In the genomic region with DNA sequence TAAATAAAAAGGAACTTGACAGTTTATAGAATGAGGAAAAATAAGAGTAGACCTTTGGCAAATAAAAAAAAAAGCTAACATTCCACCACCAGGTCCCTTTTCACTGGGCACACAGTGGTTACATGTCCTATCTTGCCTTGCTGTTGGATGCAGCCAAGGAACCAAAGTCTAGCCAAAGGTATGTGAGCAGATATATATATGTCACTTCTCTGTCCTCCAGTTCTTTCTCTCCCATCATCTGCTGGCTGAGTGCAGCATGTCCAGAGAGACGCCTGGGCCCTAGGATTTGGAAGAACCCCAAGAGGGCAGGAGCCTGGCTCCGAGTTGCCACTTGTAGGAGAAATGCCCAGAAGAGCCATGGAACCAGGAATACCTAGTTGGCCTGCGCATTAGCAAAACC, we compare ENCODE assay signal across 21 cellular contexts.
"Had no signal": no experiment of that assay in that cellular context is flagged by ENCODE, and none has a peak within 500 bp of the region (broad histone marks: within the 10 kb centered on the region; RNA-seq: fewer than 3 reads in every experiment).

No MANE protein-coding gene starts in this region.

- H3K79me2 ChIP-seq: parathyroid adenoma had no signal

- H3K4me1 Mint-ChIP-seq: nephron; stimulated activated effector memory CD8-positive, alpha-beta T cell treated with anti-CD3 and anti-CD28 coated beads, Interleukin-12 subunit alpha, Interleukin-12 subunit beta, amount 100 ng/mL, for 72 hours had no signal

- DNase-seq: effector memory CD4-positive, alpha-beta T cell; esophagus squamous epithelium; foreskin fibroblast; hippocampal formation; kidney glomerular epithelial cell; lower lobe of right lung; mesendoderm; naive B cell; stimulated activated CD4-positive, alpha-beta T cell treated with anti-CD3 and anti-CD28 coated beads, Interleukin-4, amount 100 ng/mL, for 1 hour; stimulated activated CD8-positive, alpha-beta memory T cell treated with anti-CD3 and anti-CD28 coated beads, Interleukin-4, amount 100 ng/mL, for 48 hours; stimulated activated naive CD8-positive, alpha-beta T cell treated with anti-CD3 and anti-CD28 coated beads, Interleukin-15, Interleukin-2, amounts not matched to agents 100 U/mL and 50 U/mL, for 24 hours; thyroid gland had no signal

- H3K27me3 Mint-ChIP-seq: naive B cell, type B pancreatic cell had no signal

- H3K27ac Mint-ChIP-seq: nephron; stimulated activated effector memory CD8-positive, alpha-beta T cell treated with anti-CD3 and anti-CD28 coated beads, Interleukin-12 subunit alpha, Interleukin-12 subunit beta, amount 100 ng/mL, for 72 hours; type B pancreatic cell had no signal

- H3K9me3 ChIP-seq: esophagus squamous epithelium, lower lobe of right lung, suprapubic skin, thyroid gland had no signal

- H3K36me3 ChIP-seq: esophagus squamous epithelium, lower lobe of right lung, suprapubic skin, thyroid gland had no signal

- H3K27me3 ChIP-seq: esophagus squamous epithelium, suprapubic skin, thyroid gland had no signal

- H3K4me3 ChIP-seq: esophagus squamous epithelium, lower lobe of right lung, suprapubic skin, thyroid gland had no signal

- H3K4me3 Mint-ChIP-seq: naive B cell; nephron; stimulated activated effector memory CD8-positive, alpha-beta T cell treated with anti-CD3 and anti-CD28 coated beads, Interleukin-12 subunit alpha, Interleukin-12 subunit beta, amount 100 ng/mL, for 72 hours; type B pancreatic cell had no signal

- H2AFZ ChIP-seq: parathyroid adenoma had no signal

- H3K9ac ChIP-seq: parathyroid adenoma had no signal

- H3K36me3 Mint-ChIP-seq: naive B cell; stimulated activated effector memory CD8-positive, alpha-beta T cell treated with anti-CD3 and anti-CD28 coated beads, Interleukin-12 subunit alpha, Interleukin-12 subunit beta, amount 100 ng/mL, for 72 hours; type B pancreatic cell had no signal

- ATAC-seq: left lobe of liver; lower lobe of right lung; stimulated activated effector memory CD8-positive, alpha-beta T cell treated with anti-CD3 and anti-CD28 coated beads, Interleukin-12 subunit alpha, Interleukin-12 subunit beta, amount 100 ng/mL, for 72 hours; stimulated activated naive CD8-positive, alpha-beta T cell treated with anti-CD3 and anti-CD28 coated beads, Interleukin-15, Interleukin-2, amounts not matched to agents 100 U/mL and 50 U/mL, for 24 hours had no signal

- H3K27ac ChIP-seq: esophagus squamous epithelium, lower lobe of right lung, parathyroid adenoma, suprapubic skin, thyroid gland had no signal

- FAIRE-seq: endometrium, islet of Langerhans, urothelium cell line had no signal

- H3K4me1 ChIP-seq: lower lobe of right lung, parathyroid adenoma, thyroid gland had no signal

- H3K9me3 Mint-ChIP-seq: naive B cell; nephron; stimulated activated effector memory CD8-positive, alpha-beta T cell treated with anti-CD3 and anti-CD28 coated beads, Interleukin-12 subunit alpha, Interleukin-12 subunit beta, amount 100 ng/mL, for 72 hours; type B pancreatic cell had no signal
